Comparison of ENCODE assay signal across 22 cellular contexts in the genomic region with DNA sequence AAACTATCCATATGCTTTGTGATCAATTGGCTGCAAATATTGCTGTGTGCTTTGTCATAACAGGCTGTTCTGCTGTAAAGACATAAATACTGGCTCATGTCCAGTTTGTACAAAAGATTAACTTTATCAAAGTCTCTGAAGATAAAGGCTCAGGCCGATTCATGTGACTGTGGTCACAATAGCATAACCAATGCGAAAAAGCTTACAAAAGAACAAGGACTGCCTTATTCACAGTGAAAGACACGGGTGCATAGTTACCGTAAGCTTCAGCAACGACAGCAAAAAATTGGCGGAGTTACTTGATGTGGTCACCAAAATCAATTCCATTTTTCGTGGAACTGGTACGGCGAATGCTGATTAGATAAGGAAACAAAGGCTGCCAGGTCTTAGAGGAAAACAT.
DNase-seq lines count a peak whose midpoint lies in the region; ATAC-seq and TF ChIP-seq lines count a peak whose summit lies in the region.
"Had no signal": no experiment of that assay in that cellular context is flagged by ENCODE, and none has a peak within 500 bp of the region (broad histone marks: within the 10 kb centered on the region; RNA-seq: fewer than 3 reads in every experiment).

No MANE protein-coding gene starts in this region.

- peak; percentile 17 for DNase-seq in Ammon's horn (ENCODE audit: low spot score)
- peak; percentile 82 for DNase-seq in OCI-M1 (lab: John Stamatoyannopoulos, UW)
- DNase-seq in fibroblast of pulmonary artery (ENCODE audit: low read depth): peak; percentile 0
- DNase-seq in mucosa of gallbladder (ENCODE audit: low spot score): peak; percentile 85
- no peak for DNase-seq in dedifferentiated amniotic fluid mesenchymal stem cell (ENCODE audit: extremely low spot score)
- no peak for DNase-seq in DMS79 treated with DMSO at 0.1 percent for 48 hours (lab: John Stamatoyannopoulos, UW)
- DNase-seq in stimulated activated CD4-positive, alpha-beta T cell treated with anti-CD3 and anti-CD28 coated beads, Interleukin-12 subunit alpha, Interleukin-12 subunit beta, amount 100 ng/mL, for 4 hours: no peak
- DNase-seq: activated CD4-positive, alpha-beta T cell treated with anti-CD3 and anti-CD28 coated beads for 48 hours; activated CD8-positive, alpha-beta memory T cell treated with anti-CD3 and anti-CD28 coated beads for 24 hours; activated effector memory CD4-positive, alpha-beta T cell treated with anti-CD3 and anti-CD28 coated beads, Interleukin-2, amount 50 U/mL, for 16 hours; activated naive CD8-positive, alpha-beta T cell treated with anti-CD3 and anti-CD28 coated beads, Interleukin-2, amount 10 ng/mL, durations not matched to agents 7 days and 5 days; DND-41; kidney glomerular epithelial cell; MM.1S; NCI-H1417 treated with DMSO at 0.1 percent for 48 hours; NCI-H446; stimulated activated naive CD4-positive, alpha-beta T cell; T-helper 2 cell; transverse colon had no signal

- no peak overlapping the region for H3K4me3 ChIP-seq in fibroblast of pulmonary artery (replicated peaks; ENCODE audit: low read depth, low read length)
- H3K4me3 ChIP-seq: lung, SK-N-MC had no signal

- no peak for ATAC-seq in HG02938 (IDR thresholded peaks at IDR 0.05; ENCODE audit: unreplicated experiment)

- TF ChIP-seq CTCF in fibroblast of pulmonary artery (IDR thresholded peaks at IDR 0.05; ENCODE audit: low read length, missing control alignments): no peak

Comparison
In these comparisons a context has a peak if more than half of its experiments do, and no peak if none do; other contexts are left out.
1. DNase-seq: peak in Ammon's horn (single experiment), OCI-M1 (single experiment), fibroblast of pulmonary artery (single experiment) and mucosa of gallbladder (single experiment); none in dedifferentiated amniotic fluid mesenchymal stem cell (single experiment), DMS79 treated with DMSO at 0.1 percent for 48 hours (single experiment) and stimulated activated CD4-positive, alpha-beta T cell treated with anti-CD3 and anti-CD28 coated beads, Interleukin-12 subunit alpha, Interleukin-12 subunit beta, amount 100 ng/mL, for 4 hours (single experiment).